ENCODE assay signal across 5 cellular contexts in the genomic region with DNA sequence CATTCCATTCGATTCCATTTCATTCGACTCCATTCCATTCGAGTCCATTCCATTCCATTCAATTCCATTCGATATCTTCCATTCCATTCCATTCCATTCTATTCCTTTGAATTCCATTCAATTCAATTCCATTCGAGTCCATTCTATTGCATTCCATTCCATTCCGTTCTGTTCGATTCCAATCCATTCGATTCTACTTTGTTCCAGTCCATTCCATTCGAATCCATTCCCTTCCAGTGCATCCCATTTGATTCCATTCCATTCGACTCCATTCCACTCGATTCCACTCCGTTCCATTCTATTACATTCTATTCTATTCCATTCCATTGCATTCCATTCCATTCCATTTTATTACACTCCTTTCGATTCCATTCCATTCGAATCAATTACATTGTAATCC.
DNase-seq lines count a peak whose midpoint lies in the region; ATAC-seq, FAIRE-seq and TF ChIP-seq lines count a peak whose summit lies in the region.
"Not testable (repeated sequence)": the region's sequence is repeated elsewhere in the genome, so short reads cannot be mapped to it uniquely, and the experiment has no call there.

No MANE protein-coding gene starts in this region.

- not testable (repeated sequence) for H3K36me3 ChIP-seq in IMR-90 (ENCODE audit: control insufficient read depth, insufficient read depth, low read length); endodermal cell (ENCODE audit: control insufficient read depth, insufficient read depth, low read length); iPS-20b (ENCODE audit: insufficient read depth, low read depth, low read length); HepG2 (replicated peaks in 1 of 2; ENCODE audit: control insufficient read depth in 1 of 2, insufficient read depth in 2 of 2, low read length in 2 of 2)

- POLR2A ChIA-PET in IMR-90 (lab: Charles Lee; ENCODE audit: unreplicated experiment); activated B cell treated with CpG ODN at 0.5 μM for 24 hours (lab: Charles Lee); HepG2 (lab: Yijun Ruan, JAX): not testable (repeated sequence)

- H4K5ac ChIP-seq in IMR-90 (ENCODE audit: low read depth, low read length): not testable (repeated sequence)

- TF ChIP-seq EP300 in HepG2 (IDR thresholded peaks at IDR 0.05; ENCODE audit: low read depth in 2 of 2, low read length in 2 of 2); HepG2 (CRISPR knock-in tag; IDR thresholded peaks at IDR 0.05; ENCODE audit: borderline replicate concordance): not testable (repeated sequence)

- not testable (repeated sequence) for TF ChIP-seq CTCF in IMR-90 (conservative IDR thresholded peaks at IDR 0.05; ENCODE audit: low read depth, low read length); endodermal cell (conservative IDR thresholded peaks at IDR 0.05); HepG2 (CRISPR knock-in tag; IDR thresholded peaks at IDR 0.05)
- peak; percentile 48 for TF ChIP-seq CTCF in activated B cell treated with CpG ODN at 0.5 μM for 24 hours (IDR thresholded peaks at IDR 0.05)

- H3K4me2 ChIP-seq in IMR-90 (ENCODE audit: low read depth, low read length); HepG2 (ENCODE audit: low read depth, low read length): not testable (repeated sequence)

- H3K27me3 Mint-ChIP-seq in activated B cell treated with CpG ODN at 0.5 μM for 24 hours; endodermal cell (ENCODE audit: insufficient read depth): not testable (repeated sequence)

- H3K56ac ChIP-seq in IMR-90 (ENCODE audit: extremely low read depth, insufficient read depth, low read length): not testable (repeated sequence)

- H3K9ac ChIP-seq in IMR-90 (ENCODE audit: low read depth, low read length); endodermal cell (ENCODE audit: extremely low read depth, low read length, poor library complexity, severe bottlenecking); iPS-20b (ENCODE audit: low read depth, low read length); HepG2 (ENCODE audit: insufficient read depth, low read depth, low read length): not testable (repeated sequence)

- not testable (repeated sequence) for H4K20me1 ChIP-seq in IMR-90 (ENCODE audit: insufficient read depth, low read length); HepG2 (ENCODE audit: insufficient read depth, low read length)

- WGBS in IMR-90 (ENCODE audit: extremely low coverage in 2 of 2, insufficient read length in 1 of 2), 2 experiments: 53 to 99% methylated on average over 10 to 14 of the region's 14 CpGs
- WGBS in endodermal cell (ENCODE audit: insufficient coverage in 1 of 2, insufficient read length in 1 of 2), 2 experiments: 75 to 77% methylated on average over 14 of the region's 14 CpGs
- 23% methylated on average over 14 of the region's 14 CpGs for WGBS in HepG2 (ENCODE audit: low lambda C conversion rate)

- intact Hi-C loops in IMR-90 (cut with micrococcal nuclease); activated B cell treated with CpG ODN at 0.5 μM for 24 hours (cut with micrococcal nuclease); HepG2 (cut with micrococcal nuclease; ENCODE audit: unreplicated experiment): not testable (repeated sequence)

- peaks cover 97% of the 10 kb centered on the region for H3K9me3 Mint-ChIP-seq in activated B cell treated with CpG ODN at 0.5 μM for 24 hours
- not testable (repeated sequence) for H3K9me3 Mint-ChIP-seq in endodermal cell

- not testable (repeated sequence) for H3K36me3 Mint-ChIP-seq in activated B cell treated with CpG ODN at 0.5 μM for 24 hours (ENCODE audit: low read depth)
- H3K36me3 Mint-ChIP-seq in endodermal cell (ENCODE audit: low read depth): peaks cover 72% of the 10 kb centered on the region

- CTCF ChIA-PET in IMR-90 (lab: Yijun Ruan, JAX); activated B cell treated with CpG ODN at 0.5 μM for 24 hours (lab: Charles Lee); HepG2 (lab: Yijun Ruan, JAX; ENCODE audit: low intra/inter-chr PET ratio, low total read pairs): not testable (repeated sequence)

- not testable (repeated sequence) for H3K4me1 ChIP-seq in IMR-90 (ENCODE audit: control insufficient read depth, insufficient read depth, low read length); endodermal cell (ENCODE audit: control insufficient read depth, insufficient read depth, low read length); iPS-20b (ENCODE audit: insufficient read depth, low read length); HepG2 (ENCODE audit: insufficient read depth, low read length)

- dilution Hi-C loops in IMR-90 (cut with HindIII; ENCODE audit: low sequenced_read_pairs, unreplicated experiment): not testable (repeated sequence)

- H3K9me1 ChIP-seq in IMR-90 (ENCODE audit: insufficient read depth, low read length): not testable (repeated sequence)

- H3K23ac ChIP-seq in IMR-90 (ENCODE audit: low read depth, low read length): not testable (repeated sequence)

- H3K4me3 ChIP-seq in IMR-90 (ENCODE audit: insufficient read depth, low read depth, low read length); HepG2 (replicated peaks in 1 of 3; ENCODE audit: insufficient read depth in 1 of 3, low read depth in 2 of 3, low read length in 3 of 3): not testable (repeated sequence)
- H3K4me3 ChIP-seq in endodermal cell (ENCODE audit: low read length): peak overlapping the region; percentile 17
- H3K4me3 ChIP-seq in iPS-20b (ENCODE audit: low read length): peak overlapping the region; percentile 3; the same call in 1 of the 2 replicates

- not testable (repeated sequence) for H3K27ac Mint-ChIP-seq in activated B cell treated with CpG ODN at 0.5 μM for 24 hours, endodermal cell

- in situ Hi-C loops in IMR-90 (cut with MboI; ENCODE audit: low sequenced_read_pairs); HepG2 (cut with HindIII; ENCODE audit: extremely low pct_ligation_motif_present, low pct_unique_long_range_greater_than_20kb): not testable (repeated sequence)

- H3K4me3 Mint-ChIP-seq in activated B cell treated with CpG ODN at 0.5 μM for 24 hours, endodermal cell: not testable (repeated sequence)

- not testable (repeated sequence) for H3K4me1 Mint-ChIP-seq in activated B cell treated with CpG ODN at 0.5 μM for 24 hours, endodermal cell

- FAIRE-seq in HepG2 (lab: Jason Lieb, UNC): not testable (repeated sequence)

- H3K4ac ChIP-seq in IMR-90 (ENCODE audit: low read depth, low read length): not testable (repeated sequence)

- peak overlapping the region; percentile 62 for H2BK5ac ChIP-seq in IMR-90 (ENCODE audit: low read depth, low read length, poor library complexity, severe bottlenecking)

- H4K8ac ChIP-seq in IMR-90 (ENCODE audit: low read depth in 2 of 2, low read length in 2 of 2): not testable (repeated sequence)

- H2BK120ac ChIP-seq in IMR-90 (ENCODE audit: low read depth, low read length): not testable (repeated sequence)

- not testable (repeated sequence) for H2AK9ac ChIP-seq in IMR-90 (replicated peaks; ENCODE audit: low read depth, low read length, poor library complexity)

- H3K27me3 ChIP-seq in IMR-90 (ENCODE audit: control insufficient read depth, insufficient read depth, low read length); endodermal cell (ENCODE audit: control insufficient read depth, insufficient read depth, low read length, poor library complexity, severe bottlenecking); iPS-20b (ENCODE audit: insufficient read depth, low read length); HepG2 (ENCODE audit: control insufficient read depth in 1 of 2, insufficient read depth in 2 of 2, low read length in 2 of 2): not testable (repeated sequence)

- H3K27ac ChIP-seq in IMR-90 (ENCODE audit: insufficient read depth, low read length); endodermal cell (ENCODE audit: low read depth, low read length); iPS-20b (ENCODE audit: low read length); HepG2 (ENCODE audit: extremely low read length, insufficient read depth, low read length): not testable (repeated sequence)

- ATAC-seq in IMR-90 (ENCODE audit: low read depth); activated B cell treated with CpG ODN at 0.5 μM for 24 hours (ENCODE audit: low read depth); HepG2: not testable (repeated sequence)

- H2BK15ac ChIP-seq in IMR-90 (ENCODE audit: low read depth, low read length): not testable (repeated sequence)

- H2AFZ ChIP-seq in IMR-90 (replicated peaks; ENCODE audit: low read length, poor library complexity); HepG2 (ENCODE audit: low read length): not testable (repeated sequence)

- DNase-seq in IMR-90; activated B cell treated with CpG ODN at 0.5 μM for 24 hours; endodermal cell; HepG2 (ENCODE audit: low spot score): not testable (repeated sequence)

- not testable (repeated sequence) for TF ChIP-seq POLR2A in IMR-90 (IDR thresholded peaks at IDR 0.05; ENCODE audit: low read depth, low read length); HepG2 (IDR thresholded peaks at IDR 0.05; ENCODE audit: insufficient read depth in 1 of 2, low read depth in 2 of 2, low read length in 2 of 2)

- not testable (repeated sequence) for H3K79me1 ChIP-seq in IMR-90 (ENCODE audit: low read depth in 1 of 2, low read length in 2 of 2)

- H3K14ac ChIP-seq in IMR-90 (replicated peaks; ENCODE audit: low read depth, low read length): not testable (repeated sequence)

- H3K18ac ChIP-seq in IMR-90 (ENCODE audit: low read depth, low read length): not testable (repeated sequence)

- H2BK20ac ChIP-seq in IMR-90 (ENCODE audit: low read depth, low read length): not testable (repeated sequence)

- TF ChIP-seq RAD21 in IMR-90 (IDR thresholded peaks at IDR 0.05; ENCODE audit: low read length); HepG2 (CRISPR knock-in tag; IDR thresholded peaks at IDR 0.05): not testable (repeated sequence)

- not testable (repeated sequence) for H2AK5ac ChIP-seq in IMR-90 (ENCODE audit: low read depth, low read length)

- H3K9me3 ChIP-seq in IMR-90 (ENCODE audit: control insufficient read depth, insufficient read depth, low read length): peaks cover 23% of the 10 kb centered on the region
- not testable (repeated sequence) for H3K9me3 ChIP-seq in endodermal cell (ENCODE audit: control insufficient read depth, low read length); iPS-20b (ENCODE audit: insufficient read depth, low read depth, low read length); HepG2 (ENCODE audit: low read length)

- H4K91ac ChIP-seq in IMR-90 (ENCODE audit: insufficient read depth, low read depth, low read length): not testable (repeated sequence)

- not testable (repeated sequence) for H3K79me2 ChIP-seq in HepG2 (ENCODE audit: insufficient read depth, low read length)

- BruUV-seq in IMR-90 (replicated peaks; lab: Mats Ljungman, UMichigan); HepG2 (replicated peaks; lab: Mats Ljungman, UMichigan): not testable (repeated sequence)
